13 cellular contexts compared by ENCODE assay signal in genomic region chr22:20062766-20063083, GRCh38. TPM values are rescaled to one million over a fixed set of nuclear protein-coding genes. Genes with fewer than 3 reads are reported as not detected.
DNase-seq lines count a peak whose midpoint lies in the region; FAIRE-seq and TF ChIP-seq lines count a peak whose summit lies in the region.
"Had no signal": no experiment of that assay in that cellular context is flagged by ENCODE, and none has a peak within 500 bp of the region (broad histone marks: within the 10 kb centered on the region; RNA-seq: fewer than 3 reads in every experiment).

No MANE protein-coding gene starts in this region.

- peaks cover 2% of the 10 kb centered on the region for H3K36me3 Mint-ChIP-seq in activated naive CD4-positive, alpha-beta T cell treated with anti-CD3 and anti-CD28 coated beads for 36 hours (ENCODE audit: low read depth)

- WGBS in esophagus squamous epithelium, 2 donors: 43 to 61% methylated on average over 11 of the region's 11 CpGs

- no peak for TF ChIP-seq POLR2A in esophagus squamous epithelium (IDR thresholded peaks at IDR 0.05)

- peaks cover 7 to 59% (median 19%) of the 10 kb centered on the region in 3 donors for H3K36me3 ChIP-seq in esophagus squamous epithelium

- TF ChIP-seq CTCF in esophagus squamous epithelium (IDR thresholded peaks at IDR 0.05) (no peak), retinal pigment epithelial cell (conservative IDR thresholded peaks at IDR 0.05; ENCODE audit: low read depth, low read length) (no peak), D721Med (IDR thresholded peaks at IDR 0.05; ENCODE audit: insufficient read depth, missing control alignments) (no peak), GM10266 (IDR thresholded peaks at IDR 0.05; ENCODE audit: control insufficient read depth, insufficient read depth, low read depth, missing control alignments) (no peak)

- H3K4me1 Mint-ChIP-seq in activated naive CD4-positive, alpha-beta T cell treated with anti-CD3 and anti-CD28 coated beads for 36 hours (ENCODE audit: low read depth): no peaks in the 10 kb centered on the region

- DNase-seq in activated naive CD4-positive, alpha-beta T cell treated with anti-CD3 and anti-CD28 coated beads for 36 hours: no peak
- DNase-seq in activated naive CD4-positive, alpha-beta T cell treated with Interleukin-2 at 50 U/mL for 16 hours: no peak
- DNase-seq in RPMI7951 (ENCODE audit: low read depth) (peak; percentile 91), esophagus squamous epithelium (lab: John Stamatoyannopoulos, UW) (no peak), retinal pigment epithelial cell (ENCODE audit: low read depth) (peak; percentile 82), D721Med (ENCODE audit: insufficient read length, low spot score) (no peak), GM10266 (ENCODE audit: extremely low spot score) (no peak)
- no peak for DNase-seq in stimulated activated CD8-positive, alpha-beta memory T cell treated with anti-CD3 and anti-CD28 coated beads, Interleukin-4, amount 100 ng/mL, for 48 hours
- DNase-seq: activated effector memory CD4-positive, alpha-beta T cell treated with Interleukin-2 at 50 U/mL for 16 hours; central memory CD4-positive, alpha-beta T cell; NCI-H2171 treated with DMSO at 0.1 percent for 48 hours had no signal

- H3K4me1 ChIP-seq in esophagus squamous epithelium: peaks cover 17 to 38% (median 30%) of the 10 kb centered on the region in 3 donors

- CTCF ChIA-PET in activated naive CD4-positive, alpha-beta T cell treated with anti-CD3 and anti-CD28 coated beads for 36 hours (lab: Charles Lee): no interaction called here

- intact Hi-C loops in activated naive CD4-positive, alpha-beta T cell treated with anti-CD3 and anti-CD28 coated beads for 36 hours (cut with micrococcal nuclease): no loop called here
- intact Hi-C loops in esophagus squamous epithelium (cut with DNase I): no loop called here

- no peaks in the 10 kb centered on the region for H3K27me3 ChIP-seq in esophagus squamous epithelium

- no peaks in the 10 kb centered on the region for H3K9me3 ChIP-seq in esophagus squamous epithelium

- H3K27ac Mint-ChIP-seq in activated naive CD4-positive, alpha-beta T cell treated with anti-CD3 and anti-CD28 coated beads for 36 hours: peak overlapping the region; percentile 26
- H3K27ac Mint-ChIP-seq: progenitor cell of endocrine pancreas; T-helper 1 cell treated with Interleukin-12 subunit alpha and Interleukin-12 subunit beta and Interleukin-4 antibody, amounts not matched to agents 30 μg/mL and 1 μg/mL, for 36 hours had no signal

- no peaks in the 10 kb centered on the region for H3K27me3 Mint-ChIP-seq in activated naive CD4-positive, alpha-beta T cell treated with anti-CD3 and anti-CD28 coated beads for 36 hours (ENCODE audit: low read depth)
- H3K27me3 Mint-ChIP-seq: progenitor cell of endocrine pancreas had no signal

- H3K9me3 Mint-ChIP-seq in activated naive CD4-positive, alpha-beta T cell treated with anti-CD3 and anti-CD28 coated beads for 36 hours: no peaks in the 10 kb centered on the region
- H3K9me3 Mint-ChIP-seq: T-helper 1 cell treated with Interleukin-12 subunit alpha and Interleukin-12 subunit beta and Interleukin-4 antibody, amounts not matched to agents 30 μg/mL and 1 μg/mL, for 36 hours had no signal

- H3K4me3 Mint-ChIP-seq in activated naive CD4-positive, alpha-beta T cell treated with anti-CD3 and anti-CD28 coated beads for 36 hours: no peak overlapping the region
- H3K4me3 Mint-ChIP-seq: T-helper 1 cell treated with Interleukin-12 subunit alpha and Interleukin-12 subunit beta and Interleukin-4 antibody, amounts not matched to agents 30 μg/mL and 1 μg/mL, for 36 hours had no signal

- H3K4me3 ChIP-seq in esophagus squamous epithelium (no peak overlapping the region), retinal pigment epithelial cell (ENCODE audit: low read length) (no peak overlapping the region)

- no peak for FAIRE-seq in D721Med (lab: Jason Lieb, UNC)

- H3K27ac ChIP-seq in esophagus squamous epithelium: peak overlapping the region; percentile 60 to 83 (median 77)

RNA-seq across cellular contexts. Expression of gene DGCR8, which starts 17.3 kb away (rescaled TPM):
- total RNA-seq in activated naive CD4-positive, alpha-beta T cell treated with anti-CD3 and anti-CD28 coated beads for 36 hours: 10 to 100 TPM; 29.8 to 36.5 TPM
- 9.2 and 9.9 TPM in 2 replicates for total RNA-seq in RPMI7951 (2014; rRNA removed; shearing (Covaris generic))
- total RNA-seq in esophagus squamous epithelium: 10 to 100 TPM; 13.7 to 33.8 (median 18.7) TPM

RNA-seq across cellular contexts. Expression of gene TANGO2, which starts 41.8 kb away (rescaled TPM):
- 10 to 100 TPM; 16.0 to 19.0 TPM for total RNA-seq in activated naive CD4-positive, alpha-beta T cell treated with anti-CD3 and anti-CD28 coated beads for 36 hours
- 14.9 and 19.3 TPM in 2 replicates for total RNA-seq in RPMI7951 (2014; rRNA removed; shearing (Covaris generic))
- 10 to 100 TPM; 14.0 to 28.2 (median 17.6) TPM for total RNA-seq in esophagus squamous epithelium

RNA-seq across cellular contexts. Expression of gene ARVCF, which starts 46.1 kb away (rescaled TPM):
- 1 to 10 TPM; 2.0 to 2.6 TPM for total RNA-seq in activated naive CD4-positive, alpha-beta T cell treated with anti-CD3 and anti-CD28 coated beads for 36 hours
- total RNA-seq in RPMI7951 (2014; rRNA removed; shearing (Covaris generic)): 0.98 and 2.8 TPM in 2 replicates
- total RNA-seq in esophagus squamous epithelium: 10 to 100 TPM in 1 of 4 donors, 1 to 10 TPM in 3; 3.1 to 10.9 (median 7.1) TPM

RNA-seq across cellular contexts. Expression of gene RANBP1, which starts 53.2 kb away (rescaled TPM):
- total RNA-seq in activated naive CD4-positive, alpha-beta T cell treated with anti-CD3 and anti-CD28 coated beads for 36 hours: 100 to 1,000 TPM; 445 to 455 TPM
- 528 and 684 TPM in 2 replicates for total RNA-seq in RPMI7951 (2014; rRNA removed; shearing (Covaris generic))
- total RNA-seq in esophagus squamous epithelium: 100 to 1,000 TPM; 178 to 358 (median 212) TPM

RNA-seq across cellular contexts. Expression of gene TRMT2A, which starts 54.3 kb away (rescaled TPM):
- 10 to 100 TPM; 51.8 to 57.9 TPM for total RNA-seq in activated naive CD4-positive, alpha-beta T cell treated with anti-CD3 and anti-CD28 coated beads for 36 hours
- total RNA-seq in RPMI7951 (2014; rRNA removed; shearing (Covaris generic)): 14.7 and 16.2 TPM in 2 replicates
- total RNA-seq in esophagus squamous epithelium: 10 to 100 TPM; 30.9 to 58.6 (median 41.3) TPM

Comparison
In these comparisons a context has a peak if more than half of its experiments do, and no peak if none do; other contexts are left out.
1. DNase-seq: peak in RPMI7951 (single experiment) and retinal pigment epithelial cell (single experiment); none in activated naive CD4-positive, alpha-beta T cell treated with anti-CD3 and anti-CD28 coated beads for 36 hours (single experiment), activated naive CD4-positive, alpha-beta T cell treated with Interleukin-2 at 50 U/mL for 16 hours (single experiment), esophagus squamous epithelium (single experiment), stimulated activated CD8-positive, alpha-beta memory T cell treated with anti-CD3 and anti-CD28 coated beads, Interleukin-4, amount 100 ng/mL, for 48 hours (single experiment), D721Med (single experiment) and GM10266 (single experiment).